In the genomic region with DNA sequence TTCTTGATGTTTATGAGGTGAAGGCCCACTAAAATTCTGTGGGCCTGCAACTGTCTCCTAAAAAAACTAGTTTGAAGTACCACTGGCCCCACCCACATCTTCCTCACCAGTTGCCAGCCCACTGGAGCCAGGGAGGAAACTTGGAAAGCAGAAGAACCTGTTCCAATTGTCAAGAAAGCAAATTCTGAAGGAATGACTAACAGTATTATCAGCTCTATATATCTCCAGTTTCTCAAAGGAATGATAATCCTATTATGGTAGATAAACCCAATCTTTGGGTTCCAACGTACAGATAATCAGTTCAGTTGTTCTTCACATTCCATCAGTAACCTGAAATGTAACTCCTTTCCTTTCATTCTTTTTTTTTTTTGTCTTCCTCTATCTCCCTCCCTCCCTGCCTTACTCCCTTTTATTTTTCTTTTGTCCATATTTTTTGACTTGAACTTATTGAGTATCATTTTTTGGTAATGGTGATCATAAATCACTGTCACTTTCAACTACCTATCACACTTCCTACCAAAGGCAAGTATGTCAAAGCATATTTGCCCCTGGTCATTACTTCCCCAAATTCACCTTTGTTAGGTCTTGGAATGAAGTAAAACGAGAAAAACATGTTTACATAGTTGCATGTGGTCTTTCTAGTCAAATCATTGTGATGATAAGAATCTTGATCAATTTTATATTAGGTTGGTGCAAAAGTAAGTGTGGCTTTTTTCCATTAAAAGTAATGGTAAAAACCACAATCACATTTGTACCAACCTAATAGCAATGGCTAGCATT, we compare ENCODE assay signal across 29 cellular contexts.
A peak's percentile ranks its signal among the peaks of the same experiment; 100 is the strongest.
DNase-seq lines count a peak whose midpoint lies in the region; ATAC-seq and TF ChIP-seq lines count a peak whose summit lies in the region.
"Had no signal": no experiment of that assay in that cellular context is flagged by ENCODE, and none has a peak within 500 bp of the region (broad histone marks: within the 10 kb centered on the region; RNA-seq: fewer than 3 reads in every experiment).

No MANE protein-coding gene starts in this region.

- no peaks in the 10 kb centered on the region for H3K27me3 ChIP-seq in tibial artery
- H3K27me3 ChIP-seq: BLaER1 treated with 17β-estradiol and CSF1 and Interleukin-3, amounts not matched to agents 10 nM and 100 nM; cardiac muscle cell; colonic mucosa; esophagus squamous epithelium; gastroesophageal sphincter; SJSA1; upper lobe of right lung had no signal

- intact Hi-C loops in tibial artery (cut with DNase I; ENCODE audit: low total_unique reads): no loop called here

- ATAC-seq in GM21717 (IDR thresholded peaks at IDR 0.05; ENCODE audit: unreplicated experiment): no peak
- ATAC-seq: effector memory CD8-positive, alpha-beta T cell; gastroesophageal sphincter; GM12878; Panc1; upper lobe of right lung had no signal

- H3K4me3 ChIP-seq in epithelial cell of esophagus (ENCODE audit: low read length) (no peak overlapping the region), tibial artery (no peak overlapping the region)
- H3K4me3 ChIP-seq: BLaER1 treated with 17β-estradiol and CSF1 and Interleukin-3, amounts not matched to agents 10 nM and 100 nM; cardiac muscle cell; colonic mucosa; esophagus squamous epithelium; gastroesophageal sphincter; GM12878; SJSA1; upper lobe of right lung had no signal

- no peak for TF ChIP-seq CTCF in epithelial cell of esophagus (IDR thresholded peaks at IDR 0.05; ENCODE audit: insufficient read depth, low read depth, low read length, missing control alignments)
- TF ChIP-seq CTCF in tibial artery (IDR thresholded peaks at IDR 0.05): no peak

- no peaks in the 10 kb centered on the region for H3K36me3 ChIP-seq in tibial artery
- H3K36me3 ChIP-seq: BLaER1 treated with 17β-estradiol and CSF1 and Interleukin-3, amounts not matched to agents 10 nM and 100 nM; cardiac muscle cell; colonic mucosa; esophagus squamous epithelium; gastroesophageal sphincter; SJSA1; upper lobe of right lung had no signal

- H3K9me3 ChIP-seq in tibial artery: peaks cover 0 to 12% (median 0%) of the 10 kb centered on the region in 3 donors
- H3K9me3 ChIP-seq: colonic mucosa, esophagus squamous epithelium, SJSA1, upper lobe of right lung had no signal

- no peak overlapping the region for H3K27ac ChIP-seq in tibial artery
- H3K27ac ChIP-seq: BLaER1 treated with 17β-estradiol and CSF1 and Interleukin-3, amounts not matched to agents 10 nM and 100 nM; cardiac muscle cell; colonic mucosa; esophagus squamous epithelium; gastroesophageal sphincter; SJSA1; upper lobe of right lung had no signal

- peak; percentile 35 for DNase-seq in ELF-1 (ENCODE audit: low read depth, low spot score)
- peak; percentile 21 for DNase-seq in NCI-H226
- DNase-seq in epithelial cell of esophagus (ENCODE audit: low read depth): peak; percentile 88
- peak; percentile 11 for DNase-seq in myocyte (ENCODE audit: low read depth)
- DNase-seq in activated CD4-positive, alpha-beta T cell treated with anti-CD3 and anti-CD28 coated beads for 4 hours: no peak
- DNase-seq in effector CD8-positive, alpha-beta T cell (lab: John Stamatoyannopoulos, UW): no peak
- DNase-seq in tibial artery: no peak
- DNase-seq: activated CD4-positive, alpha-beta memory T cell treated with anti-CD3 and anti-CD28 coated beads, Interleukin-2, amount 10 ng/mL, durations not matched to agents 7 days and 5 days; activated CD4-positive, CD25-positive, alpha-beta regulatory T cell treated with anti-CD3 and anti-CD28 coated beads, Interleukin-2, amount 50 U/mL, for 72 hours; activated CD8-positive, alpha-beta memory T cell treated with anti-CD3 and anti-CD28 coated beads, Interleukin-2, amount 50 U/mL, for 48 hours; anterior cingulate cortex; colonic mucosa; COR-L47; DND-41; effector memory CD8-positive, alpha-beta T cell; esophagus squamous epithelium; hypothalamus; KG1; NCI-H524; NK-92 treated with Interleukin-12 subunit alpha and Interleukin-12 subunit beta, amount 100 ng/mL, for 24 hours; stimulated activated CD4-positive, alpha-beta T cell treated with anti-CD3 and anti-CD28 coated beads, Interleukin-2, amount 100 ng/mL, for 24 hours; upper lobe of right lung had no signal

- no peaks in the 10 kb centered on the region for H3K4me1 ChIP-seq in tibial artery
- H3K4me1 ChIP-seq: BLaER1 treated with 17β-estradiol and CSF1 and Interleukin-3, amounts not matched to agents 10 nM and 100 nM; colonic mucosa; gastroesophageal sphincter; SJSA1; upper lobe of right lung had no signal

Comparison
In these comparisons a context has a peak if more than half of its experiments do, and no peak if none do; other contexts are left out.
1. DNase-seq: peak in ELF-1 (single experiment), NCI-H226 (single experiment), epithelial cell of esophagus (single experiment) and myocyte (single experiment); none in activated CD4-positive, alpha-beta T cell treated with anti-CD3 and anti-CD28 coated beads for 4 hours (0 of 2), effector CD8-positive, alpha-beta T cell (single experiment) and tibial artery (0 of 2).